ENCODE assay signal across 1 cellular context in the genomic region with DNA sequence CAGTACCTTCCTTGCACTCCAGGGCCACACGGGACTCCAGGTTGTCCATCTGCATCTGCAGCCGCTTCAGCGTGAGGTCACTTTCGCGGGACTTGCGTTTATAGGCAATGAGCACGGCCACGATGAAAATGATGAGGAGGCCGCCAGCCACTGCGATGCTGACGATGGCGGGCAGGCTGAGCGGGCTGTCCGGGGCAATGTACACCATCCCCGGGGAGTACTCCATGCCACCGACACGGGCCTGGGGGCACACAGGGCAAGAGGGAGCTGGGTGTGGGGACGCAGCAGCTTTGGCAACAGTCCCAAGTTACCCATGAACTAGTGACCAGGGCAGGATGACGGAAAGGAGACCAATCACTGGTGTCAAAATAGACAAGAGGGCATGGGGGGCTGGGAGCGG.
TF ChIP-seq lines count a peak whose summit lies in the region.

No MANE protein-coding gene starts in this region.

TF ChIP-seq in H1, 55 proteins besides CTCF, POLR2A, EP300 and RAD21 (continued from another document):
- TF ChIP-seq, protein P1, sequence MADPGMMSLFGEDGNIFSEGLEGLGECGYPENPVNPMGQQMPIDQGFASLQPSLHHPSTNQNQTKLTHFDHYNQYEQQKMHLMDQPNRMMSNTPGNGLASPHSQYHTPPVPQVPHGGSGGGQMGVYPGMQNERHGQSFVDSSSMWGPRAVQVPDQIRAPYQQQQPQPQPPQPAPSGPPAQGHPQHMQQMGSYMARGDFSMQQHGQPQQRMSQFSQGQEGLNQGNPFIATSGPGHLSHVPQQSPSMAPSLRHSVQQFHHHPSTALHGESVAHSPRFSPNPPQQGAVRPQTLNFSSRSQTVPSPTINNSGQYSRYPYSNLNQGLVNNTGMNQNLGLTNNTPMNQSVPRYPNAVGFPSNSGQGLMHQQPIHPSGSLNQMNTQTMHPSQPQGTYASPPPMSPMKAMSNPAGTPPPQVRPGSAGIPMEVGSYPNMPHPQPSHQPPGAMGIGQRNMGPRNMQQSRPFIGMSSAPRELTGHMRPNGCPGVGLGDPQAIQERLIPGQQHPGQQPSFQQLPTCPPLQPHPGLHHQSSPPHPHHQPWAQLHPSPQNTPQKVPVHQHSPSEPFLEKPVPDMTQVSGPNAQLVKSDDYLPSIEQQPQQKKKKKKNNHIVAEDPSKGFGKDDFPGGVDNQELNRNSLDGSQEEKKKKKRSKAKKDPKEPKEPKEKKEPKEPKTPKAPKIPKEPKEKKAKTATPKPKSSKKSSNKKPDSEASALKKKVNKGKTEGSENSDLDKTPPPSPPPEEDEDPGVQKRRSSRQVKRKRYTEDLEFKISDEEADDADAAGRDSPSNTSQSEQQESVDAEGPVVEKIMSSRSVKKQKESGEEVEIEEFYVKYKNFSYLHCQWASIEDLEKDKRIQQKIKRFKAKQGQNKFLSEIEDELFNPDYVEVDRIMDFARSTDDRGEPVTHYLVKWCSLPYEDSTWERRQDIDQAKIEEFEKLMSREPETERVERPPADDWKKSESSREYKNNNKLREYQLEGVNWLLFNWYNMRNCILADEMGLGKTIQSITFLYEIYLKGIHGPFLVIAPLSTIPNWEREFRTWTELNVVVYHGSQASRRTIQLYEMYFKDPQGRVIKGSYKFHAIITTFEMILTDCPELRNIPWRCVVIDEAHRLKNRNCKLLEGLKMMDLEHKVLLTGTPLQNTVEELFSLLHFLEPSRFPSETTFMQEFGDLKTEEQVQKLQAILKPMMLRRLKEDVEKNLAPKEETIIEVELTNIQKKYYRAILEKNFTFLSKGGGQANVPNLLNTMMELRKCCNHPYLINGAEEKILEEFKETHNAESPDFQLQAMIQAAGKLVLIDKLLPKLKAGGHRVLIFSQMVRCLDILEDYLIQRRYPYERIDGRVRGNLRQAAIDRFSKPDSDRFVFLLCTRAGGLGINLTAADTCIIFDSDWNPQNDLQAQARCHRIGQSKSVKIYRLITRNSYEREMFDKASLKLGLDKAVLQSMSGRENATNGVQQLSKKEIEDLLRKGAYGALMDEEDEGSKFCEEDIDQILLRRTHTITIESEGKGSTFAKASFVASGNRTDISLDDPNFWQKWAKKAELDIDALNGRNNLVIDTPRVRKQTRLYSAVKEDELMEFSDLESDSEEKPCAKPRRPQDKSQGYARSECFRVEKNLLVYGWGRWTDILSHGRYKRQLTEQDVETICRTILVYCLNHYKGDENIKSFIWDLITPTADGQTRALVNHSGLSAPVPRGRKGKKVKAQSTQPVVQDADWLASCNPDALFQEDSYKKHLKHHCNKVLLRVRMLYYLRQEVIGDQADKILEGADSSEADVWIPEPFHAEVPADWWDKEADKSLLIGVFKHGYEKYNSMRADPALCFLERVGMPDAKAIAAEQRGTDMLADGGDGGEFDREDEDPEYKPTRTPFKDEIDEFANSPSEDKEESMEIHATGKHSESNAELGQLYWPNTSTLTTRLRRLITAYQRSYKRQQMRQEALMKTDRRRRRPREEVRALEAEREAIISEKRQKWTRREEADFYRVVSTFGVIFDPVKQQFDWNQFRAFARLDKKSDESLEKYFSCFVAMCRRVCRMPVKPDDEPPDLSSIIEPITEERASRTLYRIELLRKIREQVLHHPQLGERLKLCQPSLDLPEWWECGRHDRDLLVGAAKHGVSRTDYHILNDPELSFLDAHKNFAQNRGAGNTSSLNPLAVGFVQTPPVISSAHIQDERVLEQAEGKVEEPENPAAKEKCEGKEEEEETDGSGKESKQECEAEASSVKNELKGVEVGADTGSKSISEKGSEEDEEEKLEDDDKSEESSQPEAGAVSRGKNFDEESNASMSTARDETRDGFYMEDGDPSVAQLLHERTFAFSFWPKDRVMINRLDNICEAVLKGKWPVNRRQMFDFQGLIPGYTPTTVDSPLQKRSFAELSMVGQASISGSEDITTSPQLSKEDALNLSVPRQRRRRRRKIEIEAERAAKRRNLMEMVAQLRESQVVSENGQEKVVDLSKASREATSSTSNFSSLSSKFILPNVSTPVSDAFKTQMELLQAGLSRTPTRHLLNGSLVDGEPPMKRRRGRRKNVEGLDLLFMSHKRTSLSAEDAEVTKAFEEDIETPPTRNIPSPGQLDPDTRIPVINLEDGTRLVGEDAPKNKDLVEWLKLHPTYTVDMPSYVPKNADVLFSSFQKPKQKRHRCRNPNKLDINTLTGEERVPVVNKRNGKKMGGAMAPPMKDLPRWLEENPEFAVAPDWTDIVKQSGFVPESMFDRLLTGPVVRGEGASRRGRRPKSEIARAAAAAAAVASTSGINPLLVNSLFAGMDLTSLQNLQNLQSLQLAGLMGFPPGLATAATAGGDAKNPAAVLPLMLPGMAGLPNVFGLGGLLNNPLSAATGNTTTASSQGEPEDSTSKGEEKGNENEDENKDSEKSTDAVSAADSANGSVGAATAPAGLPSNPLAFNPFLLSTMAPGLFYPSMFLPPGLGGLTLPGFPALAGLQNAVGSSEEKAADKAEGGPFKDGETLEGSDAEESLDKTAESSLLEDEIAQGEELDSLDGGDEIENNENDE (IDR thresholded peaks at IDR 0.05; ENCODE audit: insufficient replicate concordance, low read length): no peak
- no peak for TF ChIP-seq TBP (IDR thresholded peaks at IDR 0.05; ENCODE audit: low read depth, low read length)
- TF ChIP-seq SP2 (IDR thresholded peaks at IDR 0.05; ENCODE audit: low read length): no peak
- TF ChIP-seq SIRT6 (IDR thresholded peaks at IDR 0.05; ENCODE audit: low read length): no peak
- TF ChIP-seq, protein P2, sequence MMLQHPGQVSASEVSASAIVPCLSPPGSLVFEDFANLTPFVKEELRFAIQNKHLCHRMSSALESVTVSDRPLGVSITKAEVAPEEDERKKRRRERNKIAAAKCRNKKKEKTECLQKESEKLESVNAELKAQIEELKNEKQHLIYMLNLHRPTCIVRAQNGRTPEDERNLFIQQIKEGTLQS (IDR thresholded peaks at IDR 0.05; ENCODE audit: insufficient read depth, low read depth, low read length): no peak
- TF ChIP-seq ZNF274 (IDR thresholded peaks at IDR 0.05; ENCODE audit: borderline replicate concordance, extremely low read depth, low read length): no peak
- TF ChIP-seq CBX5 (IDR thresholded peaks at IDR 0.05; ENCODE audit: low read depth, low read length): no peak
- no peak for TF ChIP-seq CEBPB (IDR thresholded peaks at IDR 0.05; ENCODE audit: low read depth, low read length)
- TF ChIP-seq NRF1 (IDR thresholded peaks at IDR 0.05; ENCODE audit: low read depth, low read length): no peak
- TF ChIP-seq CHD1 (IDR thresholded peaks at IDR 0.05; ENCODE audit: low read depth, low read length): no peak
- no peak for TF ChIP-seq KDM1A (IDR thresholded peaks at IDR 0.05; ENCODE audit: borderline replicate concordance, low read length)
